In genomic region chr2:128196026-128196822, GRCh38 we compare ENCODE assay signal across 9 cellular contexts.
DNase-seq lines count a peak whose midpoint lies in the region; ATAC-seq lines count a peak whose summit lies in the region.
"Had no signal": no experiment of that assay in that cellular context is flagged by ENCODE, and none has a peak within 500 bp of the region (broad histone marks: within the 10 kb centered on the region; RNA-seq: fewer than 3 reads in every experiment).

No MANE protein-coding gene starts in this region.

- ATAC-seq in GM21786 (IDR thresholded peaks at IDR 0.05; ENCODE audit: unreplicated experiment): peak; percentile 80
- ATAC-seq in HG03521 (IDR thresholded peaks at IDR 0.05; ENCODE audit: unreplicated experiment): no peak
- ATAC-seq in HG02973 (IDR thresholded peaks at IDR 0.05; ENCODE audit: unreplicated experiment): no peak
- no peak for ATAC-seq in HG03565 (IDR thresholded peaks at IDR 0.05; ENCODE audit: unreplicated experiment)

- peaks cover 4% of the 10 kb centered on the region for H3K36me3 Mint-ChIP-seq in activated naive CD8-positive, alpha-beta T cell

- H3K4me1 Mint-ChIP-seq in activated naive CD8-positive, alpha-beta T cell (ENCODE audit: low read depth): peaks cover 29% of the 10 kb centered on the region

- H3K9me3 Mint-ChIP-seq in activated naive CD8-positive, alpha-beta T cell (ENCODE audit: low read depth): no peaks in the 10 kb centered on the region
- H3K9me3 Mint-ChIP-seq: nephron had no signal

- peak overlapping the region; percentile 44 for H3K4me3 Mint-ChIP-seq in activated naive CD8-positive, alpha-beta T cell
- H3K4me3 Mint-ChIP-seq: nephron had no signal

- peak; percentile 8 for DNase-seq in COLO668 (lab: John Stamatoyannopoulos, UW; ENCODE audit: unreplicated experiment)
- peak; percentile 56 for DNase-seq in medulla oblongata (ENCODE audit: extremely low spot score)
- DNase-seq in LoVo (ENCODE audit: low spot score): no peak

- peak overlapping the region; percentile 51 for H3K27ac Mint-ChIP-seq in activated naive CD8-positive, alpha-beta T cell

- H3K27me3 Mint-ChIP-seq in activated naive CD8-positive, alpha-beta T cell: no peaks in the 10 kb centered on the region
